ENCODE assay signal across 1 cellular context in the genomic region with DNA sequence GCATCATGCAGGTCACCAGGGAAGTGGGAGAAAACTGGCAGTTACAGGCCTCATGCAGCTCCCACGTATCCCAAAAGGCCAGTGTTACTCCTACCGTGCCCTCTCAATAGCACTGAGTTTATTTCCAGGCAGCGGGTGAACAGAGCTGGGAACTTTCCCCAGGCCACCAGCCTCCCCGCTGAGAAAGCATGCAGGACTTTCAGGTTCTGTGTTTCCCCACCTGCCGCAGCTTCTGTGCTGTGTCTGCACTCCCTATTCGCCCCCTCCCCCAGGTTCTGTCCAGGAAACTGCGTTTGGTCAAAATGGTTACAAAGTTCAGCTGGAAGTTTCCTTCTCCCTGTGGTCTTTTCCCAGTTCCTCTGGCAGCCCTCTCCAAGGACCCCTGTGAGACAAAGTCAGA.
TF ChIP-seq lines count a peak whose summit lies in the region.

No MANE protein-coding gene starts in this region.

TF ChIP-seq in H1, 55 proteins besides CTCF, POLR2A, EP300 and RAD21:
- TF ChIP-seq, protein P1, sequence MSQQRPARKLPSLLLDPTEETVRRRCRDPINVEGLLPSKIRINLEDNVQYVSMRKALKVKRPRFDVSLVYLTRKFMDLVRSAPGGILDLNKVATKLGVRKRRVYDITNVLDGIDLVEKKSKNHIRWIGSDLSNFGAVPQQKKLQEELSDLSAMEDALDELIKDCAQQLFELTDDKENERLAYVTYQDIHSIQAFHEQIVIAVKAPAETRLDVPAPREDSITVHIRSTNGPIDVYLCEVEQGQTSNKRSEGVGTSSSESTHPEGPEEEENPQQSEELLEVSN (IDR thresholded peaks at IDR 0.05), result no peak
- TF ChIP-seq BCL11A (IDR thresholded peaks at IDR 0.05; ENCODE audit: low read depth in 2 of 2, low read length in 2 of 2), result no peak
- TF ChIP-seq POLR2AphosphoS5 (IDR thresholded peaks at IDR 0.05; ENCODE audit: low read depth, low read length), result no peak
- TF ChIP-seq CREB1 (IDR thresholded peaks at IDR 0.05), result no peak
- TF ChIP-seq KDM1A (IDR thresholded peaks at IDR 0.05; ENCODE audit: borderline replicate concordance, low read length), result no peak
- no peak for TF ChIP-seq BACH1 (IDR thresholded peaks at IDR 0.05; ENCODE audit: low read length)
- TF ChIP-seq SAP30 (IDR thresholded peaks at IDR 0.05; ENCODE audit: insufficient read depth, insufficient replicate concordance, low read length), result no peak
